In genomic region chr3:19885468-19885867, GRCh38 we compare ENCODE assay signal across 9 cellular contexts. TPM values are rescaled to one million over a fixed set of nuclear protein-coding genes. Genes with fewer than 3 reads are reported as not detected.
DNase-seq lines count a peak whose midpoint lies in the region; ATAC-seq and TF ChIP-seq lines count a peak whose summit lies in the region.
"Had no signal": no experiment of that assay in that cellular context is flagged by ENCODE, and none has a peak within 500 bp of the region (broad histone marks: within the 10 kb centered on the region; RNA-seq: fewer than 3 reads in every experiment).

No MANE protein-coding gene starts in this region.

- CTCF ChIA-PET in CD4-positive, alpha-beta T cell (lab: Charles Lee) = interaction anchor here (0.7 to 1.5 kb wide), 2 partner anchors 15 to 943 kb away, joined by 3 read pairs; no protein-coding TSS in a partner anchor

- DNase-seq in CD4-positive, alpha-beta T cell = no peak
- DNase-seq in NAMALWA (ENCODE audit: low spot score) = peak; percentile 58
- DNase-seq in astrocyte of the cerebellum (ENCODE audit: low read depth) = peak; percentile 6
- DNase-seq in left kidney (ENCODE audit: low read depth, low spot score) = peak; percentile 31
- DNase-seq in NCI-H1694 treated with DMSO at 0.1 percent for 48 hours (lab: John Stamatoyannopoulos, UW) = no peak
- DNase-seq in NCI-H2171 treated with DMSO at 0.1 percent for 48 hours (lab: John Stamatoyannopoulos, UW) = no peak

- no peaks in the 10 kb centered on the region for H3K27me3 ChIP-seq in CD4-positive, alpha-beta T cell (ENCODE audit: control insufficient read depth, insufficient read depth, low read length)
- H3K27me3 ChIP-seq: SJSA1 had no signal

- no peaks in the 10 kb centered on the region for H3K27me3 Mint-ChIP-seq in CD4-positive, alpha-beta T cell

- no peaks in the 10 kb centered on the region for H3K36me3 Mint-ChIP-seq in CD4-positive, alpha-beta T cell (ENCODE audit: low read depth)

- H3K4me1 Mint-ChIP-seq in CD4-positive, alpha-beta T cell (ENCODE audit: low read depth) = no peaks in the 10 kb centered on the region

- POLR2A ChIA-PET in CD4-positive, alpha-beta T cell (lab: Charles Lee) = no interaction called here

- no peaks in the 10 kb centered on the region for H3K9me3 Mint-ChIP-seq in CD4-positive, alpha-beta T cell

- ATAC-seq in CD4-positive, alpha-beta T cell (ENCODE audit: poor library complexity) = no peak
- peak; percentile 49 for ATAC-seq in GM18861 (IDR thresholded peaks at IDR 0.05; ENCODE audit: unreplicated experiment)
- no peak for ATAC-seq in HG03280 (IDR thresholded peaks at IDR 0.05; ENCODE audit: unreplicated experiment)

- H3K27ac ChIP-seq in CD4-positive, alpha-beta T cell (ENCODE audit: low read depth, low read length) = no peak overlapping the region
- H3K27ac ChIP-seq: SJSA1 had no signal

- H3K27ac Mint-ChIP-seq in CD4-positive, alpha-beta T cell = no peak overlapping the region

- no peak overlapping the region for H3K4me3 ChIP-seq in astrocyte of the cerebellum (ENCODE audit: low read depth, low read length)
- H3K4me3 ChIP-seq: SJSA1 had no signal

- in situ Hi-C loops in astrocyte of the cerebellum (cut with HindIII; ENCODE audit: low sequenced_read_pairs) = loop anchor here (5.0 to 10.0 kb wide), 2 partner anchors 57 to 299 kb away; partner anchors contain the start of gene SGO1

- H3K4me3 Mint-ChIP-seq in CD4-positive, alpha-beta T cell = no peak overlapping the region

- H3K9me3 ChIP-seq in CD4-positive, alpha-beta T cell (ENCODE audit: control insufficient read depth, low read length) = no peaks in the 10 kb centered on the region
- H3K9me3 ChIP-seq: SJSA1 had no signal

- intact Hi-C loops in CD4-positive, alpha-beta T cell (cut with DNase I, micrococcal nuclease) = loop anchor here in 1 of 2 experiments (5.0 to 10.0 kb wide), 2 partner anchors 152 to 279 kb away; no protein-coding TSS in a partner anchor

- peak; percentile 63 for TF ChIP-seq CTCF in CD4-positive, alpha-beta T cell (IDR thresholded peaks at IDR 0.05)
- peak; percentile 59 for TF ChIP-seq CTCF in astrocyte of the cerebellum (IDR thresholded peaks at IDR 0.05; ENCODE audit: low read depth, low read length, missing control alignments)

RNA-seq across cellular contexts. Expression of gene EFHB, which starts 48.5 kb away (rescaled TPM):
- total RNA-seq in CD4-positive, alpha-beta T cell = 1 to 10 TPM in 1 of 2 experiments, under 1 TPM in 1; 0.99 to 1.2 TPM

Comparison
In these comparisons a context has a peak if more than half of its experiments do, and no peak if none do; other contexts are left out.
1. DNase-seq: peak in NAMALWA (single experiment), astrocyte of the cerebellum (single experiment) and left kidney (single experiment); none in CD4-positive, alpha-beta T cell (0 of 10), NCI-H1694 treated with DMSO at 0.1 percent for 48 hours (single experiment) and NCI-H2171 treated with DMSO at 0.1 percent for 48 hours (single experiment).